14 cellular contexts compared by ENCODE assay signal in the genomic region with DNA sequence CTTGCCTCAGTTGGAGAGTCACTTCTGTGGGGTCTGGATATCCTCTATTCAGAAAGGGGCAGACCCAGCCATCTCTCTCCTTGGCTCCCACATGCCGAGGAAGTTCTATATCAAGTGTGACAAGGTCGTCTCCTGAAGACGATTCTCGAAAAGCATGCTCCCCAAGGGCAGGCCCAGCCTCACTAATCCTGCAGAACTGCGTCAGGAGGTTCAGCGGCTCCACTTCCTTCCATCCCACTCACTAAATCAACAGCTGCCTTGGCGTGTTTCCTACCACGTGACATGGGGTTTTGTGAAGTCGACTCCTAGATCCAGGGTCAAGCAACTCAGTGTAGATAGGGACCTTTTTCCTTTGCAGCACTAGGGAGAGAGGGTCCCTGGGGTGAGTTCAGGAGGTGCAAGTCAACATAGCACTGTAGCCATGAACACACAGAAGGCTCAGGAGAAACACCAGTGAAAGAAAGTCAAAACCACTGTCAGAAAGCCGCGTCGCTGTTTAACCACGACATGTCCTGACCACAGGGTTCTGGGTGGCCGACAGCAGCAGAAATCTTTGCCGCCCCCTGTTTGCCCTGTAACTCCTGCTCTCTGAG.
DNase-seq lines count a peak whose midpoint lies in the region; ATAC-seq, FAIRE-seq and TF ChIP-seq lines count a peak whose summit lies in the region.
"Had no signal": no experiment of that assay in that cellular context is flagged by ENCODE, and none has a peak within 500 bp of the region (broad histone marks: within the 10 kb centered on the region; RNA-seq: fewer than 3 reads in every experiment).

No MANE protein-coding gene starts in this region.

- H3K36me3 ChIP-seq in left ventricle myocardium inferior (peaks cover 29% of the 10 kb centered on the region), K562 (ENCODE audit: control insufficient read depth, insufficient read depth, low read length) (no peaks in the 10 kb centered on the region), upper lobe of right lung (no peaks in the 10 kb centered on the region), gastrocnemius medialis (no peaks in the 10 kb centered on the region)
- H3K36me3 ChIP-seq: neutrophil had no signal

- no TSS peak for BruUV-seq in K562 (replicated peaks; lab: Mats Ljungman, UMichigan)

- POLR2A ChIA-PET in K562 (lab: Yijun Ruan, JAX): interaction anchor here (0.6 kb wide), 1 partner anchor 83 kb away, joined by 4 read pairs; no protein-coding TSS in a partner anchor

- H3K27me3 ChIP-seq in left ventricle myocardium inferior (ENCODE audit: low read depth) (no peaks in the 10 kb centered on the region), K562 (ENCODE audit: control insufficient read depth in 2 of 2, insufficient read depth in 2 of 2, low read length in 2 of 2) (peaks cover 50 to 75% of the 10 kb centered on the region in 2 experiments), upper lobe of right lung (no peaks in the 10 kb centered on the region), gastrocnemius medialis (no peaks in the 10 kb centered on the region)
- H3K27me3 ChIP-seq: tibial artery had no signal

- no peaks in the 10 kb centered on the region for H3K79me2 ChIP-seq in K562 (ENCODE audit: control insufficient read depth, insufficient read depth, low read length)

- CTCF ChIA-PET in K562 (lab: Yijun Ruan, JAX; ENCODE audit: low intra/inter-chr PET ratio): no interaction called here

- FAIRE-seq in K562 (lab: Jason Lieb, UNC): no peak
- FAIRE-seq: endometrium had no signal

- TF ChIP-seq EP300 in K562 (IDR thresholded peaks at IDR 0.05; ENCODE audit: low read length): no peak

- no peaks in the 10 kb centered on the region for H3K9me1 ChIP-seq in K562 (ENCODE audit: control insufficient read depth, insufficient read depth, low read length)

- ATAC-seq in Right ventricle myocardium superior (ENCODE audit: poor library complexity) (peak; percentile 25), HG03521 (IDR thresholded peaks at IDR 0.05; ENCODE audit: unreplicated experiment) (peak; percentile 52), K562 (peak; percentile 23; the same call in 1 of the 3 replicates), upper lobe of right lung (peak; percentile 40), gastrocnemius medialis (no peak)

- DNase-seq in Right ventricle myocardium superior (no peak), left ventricle myocardium inferior (no peak), K562 (ENCODE audit: extremely low read depth in 1 of 4, low spot score in 3 of 4) (no peak), upper lobe of right lung (no peak), islet precursor cell (no peak), gastrocnemius medialis (no peak), medulla oblongata (ENCODE audit: extremely low spot score) (no peak)
- DNase-seq: ACHN, NCI-H2029 had no signal

- intact Hi-C loops in Right ventricle myocardium superior (cut with DNase I): no loop called here
- intact Hi-C loops in left ventricle myocardium inferior (cut with micrococcal nuclease): no loop called here
- intact Hi-C loops in K562 (cut with micrococcal nuclease): no loop called here
- intact Hi-C loops in upper lobe of right lung (cut with DNase I): no loop called here
- intact Hi-C loops in gastrocnemius medialis (cut with DNase I; ENCODE audit: low total_unique reads): no loop called here

- no peak overlapping the region for H3K9ac ChIP-seq in K562 (ENCODE audit: insufficient read depth in 1 of 2, low read depth in 2 of 2, low read length in 2 of 2)

- WGBS in K562 (ENCODE audit: insufficient coverage, low coverage, missing lambda C conversion rate): 3% methylated on average over 15 of the region's 15 CpGs

- H3K4me3 ChIP-seq in left ventricle myocardium inferior (no peak overlapping the region), K562 (no peak overlapping the region), upper lobe of right lung (no peak overlapping the region), gastrocnemius medialis (no peak overlapping the region)
- H3K4me3 ChIP-seq: tibial artery had no signal

- no peak for TF ChIP-seq POLR2A in K562 (conservative IDR thresholded peaks at IDR 0.05)
- no peak for TF ChIP-seq POLR2A in gastrocnemius medialis (IDR thresholded peaks at IDR 0.05)

- no peak overlapping the region for H3K4me2 ChIP-seq in K562 (ENCODE audit: insufficient read depth, low read length)

- H3K4me1 ChIP-seq in left ventricle myocardium inferior (peaks cover 12% of the 10 kb centered on the region), K562 (replicated peaks in 1 of 2; ENCODE audit: control insufficient read depth in 2 of 2, insufficient read depth in 2 of 2, low read length in 2 of 2) (no peaks in the 10 kb centered on the region), upper lobe of right lung (no peaks in the 10 kb centered on the region), gastrocnemius medialis (peaks cover 0 to 14% of the 10 kb centered on the region in 2 donors)
- H3K4me1 ChIP-seq: tibial artery had no signal

- in situ Hi-C loops in K562 (cut with MboI): no loop called here
- in situ Hi-C loops in gastrocnemius medialis (cut with MboI; ENCODE audit: low sequenced_read_pairs in 4 of 4): no loop called here

- H4K20me1 ChIP-seq in K562 (replicated peaks; ENCODE audit: control insufficient read depth, insufficient read depth, low read length): no peaks in the 10 kb centered on the region

- TF ChIP-seq CTCF in left ventricle myocardium inferior (IDR thresholded peaks at IDR 0.05; ENCODE audit: borderline replicate concordance) (no peak), K562 (IDR thresholded peaks at IDR 0.05 in 2 of 3, conservative IDR thresholded peaks at IDR 0.05 in 1 of 3; ENCODE audit: insufficient read depth in 2 of 3, low read depth in 1 of 3, low read length in 3 of 3) (no peak), upper lobe of right lung (IDR thresholded peaks at IDR 0.05) (no peak), gastrocnemius medialis (IDR thresholded peaks at IDR 0.05 in 4 of 5, conservative IDR thresholded peaks at IDR 0.05 in 1 of 5) (no peak)

- TF ChIP-seq RAD21 in K562 (CRISPR knock-in tag; conservative IDR thresholded peaks at IDR 0.05 in 1 of 2, IDR thresholded peaks at IDR 0.05 in 1 of 2): no peak

- H3K27ac ChIP-seq in left ventricle myocardium inferior (replicated peaks) (no peak overlapping the region), K562 (ENCODE audit: extremely low read depth, low read depth, low read length) (no peak overlapping the region), upper lobe of right lung (no peak overlapping the region), gastrocnemius medialis (no peak overlapping the region)
- H3K27ac ChIP-seq: HL-60, neutrophil, tibial artery had no signal

- no peaks in the 10 kb centered on the region for H3K9me3 ChIP-seq in left ventricle myocardium inferior (replicated peaks)
- no peaks in the 10 kb centered on the region for H3K9me3 ChIP-seq in K562 (replicated peaks; ENCODE audit: control insufficient read depth, insufficient read depth, low read depth, low read length)
- H3K9me3 ChIP-seq in upper lobe of right lung: no peaks in the 10 kb centered on the region
- no peaks in the 10 kb centered on the region for H3K9me3 ChIP-seq in gastrocnemius medialis
- H3K9me3 ChIP-seq: neutrophil, tibial artery had no signal

- H2AFZ ChIP-seq in K562 (ENCODE audit: low read depth, low read length): peak overlapping the region; percentile 14; the same call in 1 of the 2 replicates

TF ChIP-seq in K562, 482 proteins besides CTCF, POLR2A, EP300 and RAD21 (continues in another document):
- no peak for TF ChIP-seq BMI1 (IDR thresholded peaks at IDR 0.05; ENCODE audit: low read length)
- TF ChIP-seq, protein P1, sequence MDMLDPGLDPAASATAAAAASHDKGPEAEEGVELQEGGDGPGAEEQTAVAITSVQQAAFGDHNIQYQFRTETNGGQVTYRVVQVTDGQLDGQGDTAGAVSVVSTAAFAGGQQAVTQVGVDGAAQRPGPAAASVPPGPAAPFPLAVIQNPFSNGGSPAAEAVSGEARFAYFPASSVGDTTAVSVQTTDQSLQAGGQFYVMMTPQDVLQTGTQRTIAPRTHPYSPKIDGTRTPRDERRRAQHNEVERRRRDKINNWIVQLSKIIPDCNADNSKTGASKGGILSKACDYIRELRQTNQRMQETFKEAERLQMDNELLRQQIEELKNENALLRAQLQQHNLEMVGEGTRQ (CRISPR knock-in tag; IDR thresholded peaks at IDR 0.05): 0 out of 2 replicates have a peak, but pooled peaks have one; percentile 20
- TF ChIP-seq ZBTB1 (CRISPR knock-in tag; IDR thresholded peaks at IDR 0.05; ENCODE audit: borderline replicate concordance, low read depth): no peak
- TF ChIP-seq CCAR2 (IDR thresholded peaks at IDR 0.05; ENCODE audit: low read depth, low read length): no peak
- TF ChIP-seq POLR2H (tag; IDR thresholded peaks at IDR 0.05; ENCODE audit: low read depth): no peak
- no peak for TF ChIP-seq BHLHE40 (IDR thresholded peaks at IDR 0.05; ENCODE audit: low read length)
- TF ChIP-seq, protein P2, sequence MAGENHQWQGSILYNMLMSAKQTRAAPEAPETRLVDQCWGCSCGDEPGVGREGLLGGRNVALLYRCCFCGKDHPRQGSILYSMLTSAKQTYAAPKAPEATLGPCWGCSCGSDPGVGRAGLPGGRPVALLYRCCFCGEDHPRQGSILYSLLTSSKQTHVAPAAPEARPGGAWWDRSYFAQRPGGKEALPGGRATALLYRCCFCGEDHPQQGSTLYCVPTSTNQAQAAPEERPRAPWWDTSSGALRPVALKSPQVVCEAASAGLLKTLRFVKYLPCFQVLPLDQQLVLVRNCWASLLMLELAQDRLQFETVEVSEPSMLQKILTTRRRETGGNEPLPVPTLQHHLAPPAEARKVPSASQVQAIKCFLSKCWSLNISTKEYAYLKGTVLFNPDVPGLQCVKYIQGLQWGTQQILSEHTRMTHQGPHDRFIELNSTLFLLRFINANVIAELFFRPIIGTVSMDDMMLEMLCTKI (IDR thresholded peaks at IDR 0.05; ENCODE audit: partially characterized antibody): no peak
- no peak for TF ChIP-seq SAP30 (IDR thresholded peaks at IDR 0.05; ENCODE audit: borderline replicate concordance, insufficient read depth, low read depth, low read length, poor library complexity, severe bottlenecking)
- TF ChIP-seq NFXL1 (CRISPR knock-in tag; IDR thresholded peaks at IDR 0.05): no peak
- TF ChIP-seq, protein P3, sequence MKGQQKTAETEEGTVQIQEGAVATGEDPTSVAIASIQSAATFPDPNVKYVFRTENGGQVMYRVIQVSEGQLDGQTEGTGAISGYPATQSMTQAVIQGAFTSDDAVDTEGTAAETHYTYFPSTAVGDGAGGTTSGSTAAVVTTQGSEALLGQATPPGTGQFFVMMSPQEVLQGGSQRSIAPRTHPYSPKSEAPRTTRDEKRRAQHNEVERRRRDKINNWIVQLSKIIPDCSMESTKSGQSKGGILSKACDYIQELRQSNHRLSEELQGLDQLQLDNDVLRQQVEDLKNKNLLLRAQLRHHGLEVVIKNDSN (CRISPR knock-in tag; IDR thresholded peaks at IDR 0.05): peak; percentile 34; the same call in 1 of the 2 replicates

Comparison
In these comparisons a context has a peak if more than half of its experiments do, and no peak if none do; other contexts are left out.
1. ATAC-seq: peak in Right ventricle myocardium superior (single experiment), HG03521 (single experiment), K562 (single experiment) and upper lobe of right lung (single experiment); none in gastrocnemius medialis (0 of 2).